In the genomic region with DNA sequence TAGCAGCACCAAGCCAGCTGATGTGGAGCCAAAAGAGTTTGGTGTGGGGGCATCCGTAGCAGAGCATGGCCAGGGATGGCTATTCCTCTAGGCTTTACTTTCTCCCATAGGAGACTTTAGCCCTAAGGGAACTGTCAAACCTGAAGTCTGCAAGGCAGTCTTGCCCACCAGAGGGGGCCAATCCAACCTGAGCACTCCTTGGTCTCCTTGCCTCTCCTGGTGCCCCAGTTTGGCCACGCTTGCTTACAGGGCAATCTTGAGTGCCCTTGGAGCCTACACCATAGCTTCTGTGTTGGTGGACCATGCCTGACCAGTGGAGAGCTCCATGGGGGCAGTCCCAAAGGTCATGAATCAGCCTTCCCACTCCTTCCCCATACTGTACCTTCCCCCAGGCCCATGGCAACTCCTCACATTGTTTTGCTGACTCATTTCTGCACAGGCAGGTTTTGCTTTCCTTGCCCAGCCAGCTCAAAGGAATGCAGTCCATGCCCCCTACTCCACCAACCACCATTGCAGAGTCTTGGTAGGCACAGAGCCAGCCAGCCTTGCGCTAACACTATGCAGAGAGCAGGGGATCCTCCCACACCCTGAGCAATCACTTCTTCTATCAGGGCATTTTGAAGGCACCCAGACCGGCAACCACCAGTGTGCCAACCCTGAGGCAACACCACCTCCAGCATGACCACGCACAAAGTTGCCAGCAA, we compare ENCODE assay signal across 1 cellular context.
TF ChIP-seq lines count a peak whose summit lies in the region.

No MANE protein-coding gene starts in this region.

TF ChIP-seq in GM23338, 12 proteins besides CTCF, POLR2A, EP300 and RAD21 (continued from another document):
- TF ChIP-seq ZNF462 (CRISPR knock-in tag; IDR thresholded peaks at IDR 0.05) (no peak), EZH2 (IDR thresholded peaks at IDR 0.05; ENCODE audit: low read depth, unreplicated experiment) (no peak), STAT1 (IDR thresholded peaks at IDR 0.05; ENCODE audit: unreplicated experiment) (no peak), ZNF114 (CRISPR knock-in tag; IDR thresholded peaks at IDR 0.05) (no peak), ZNF331 (CRISPR knock-in tag; IDR thresholded peaks at IDR 0.05; ENCODE audit: low read depth) (no peak), POLR2AphosphoS5 (IDR thresholded peaks at IDR 0.05; ENCODE audit: low read depth) (no peak), REST (IDR thresholded peaks at IDR 0.05; ENCODE audit: unreplicated experiment) (no peak), CREB1 (CRISPR knock-in tag; IDR thresholded peaks at IDR 0.05; ENCODE audit: low read depth) (no peak), ETS1 (IDR thresholded peaks at IDR 0.05) (no peak), NANOG (IDR thresholded peaks at IDR 0.05; ENCODE audit: borderline replicate concordance) (no peak)
